ENCODE assay signal across 2 cellular contexts in the genomic region with DNA sequence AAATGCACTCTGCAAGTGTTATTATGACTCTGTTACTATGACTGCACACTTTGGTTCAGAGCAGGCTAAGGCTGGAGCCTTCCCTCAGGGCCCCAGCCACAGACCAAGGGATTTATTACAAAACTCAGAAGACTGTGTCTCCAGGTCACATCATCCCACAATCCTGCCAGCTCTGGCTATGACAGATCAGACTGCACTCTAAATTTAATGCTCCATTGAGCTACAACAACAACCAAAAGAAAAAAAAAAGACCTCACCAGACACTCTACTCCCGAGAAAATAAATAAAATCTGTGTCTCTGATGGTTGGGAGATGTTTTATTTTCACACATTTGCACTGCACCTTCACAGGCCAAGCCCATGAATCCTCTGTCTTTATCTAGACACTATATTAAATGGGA.
TF ChIP-seq lines count a peak whose summit lies in the region.

No MANE protein-coding gene starts in this region.

TF ChIP-seq in GM23338, 12 proteins besides CTCF, POLR2A, EP300 and RAD21 (continues in another document):
- no peak for TF ChIP-seq EZH2phosphoT487 (IDR thresholded peaks at IDR 0.05; ENCODE audit: unreplicated experiment)
- no peak for TF ChIP-seq ZNF114 (CRISPR knock-in tag; IDR thresholded peaks at IDR 0.05)
- no peak for TF ChIP-seq JUNB (IDR thresholded peaks at IDR 0.05; ENCODE audit: unreplicated experiment)
- TF ChIP-seq REST (IDR thresholded peaks at IDR 0.05; ENCODE audit: unreplicated experiment) = no peak
- no peak for TF ChIP-seq ZNF462 (CRISPR knock-in tag; IDR thresholded peaks at IDR 0.05)
- TF ChIP-seq EZH2 (IDR thresholded peaks at IDR 0.05; ENCODE audit: low read depth, unreplicated experiment) = no peak
- TF ChIP-seq, protein P1, sequence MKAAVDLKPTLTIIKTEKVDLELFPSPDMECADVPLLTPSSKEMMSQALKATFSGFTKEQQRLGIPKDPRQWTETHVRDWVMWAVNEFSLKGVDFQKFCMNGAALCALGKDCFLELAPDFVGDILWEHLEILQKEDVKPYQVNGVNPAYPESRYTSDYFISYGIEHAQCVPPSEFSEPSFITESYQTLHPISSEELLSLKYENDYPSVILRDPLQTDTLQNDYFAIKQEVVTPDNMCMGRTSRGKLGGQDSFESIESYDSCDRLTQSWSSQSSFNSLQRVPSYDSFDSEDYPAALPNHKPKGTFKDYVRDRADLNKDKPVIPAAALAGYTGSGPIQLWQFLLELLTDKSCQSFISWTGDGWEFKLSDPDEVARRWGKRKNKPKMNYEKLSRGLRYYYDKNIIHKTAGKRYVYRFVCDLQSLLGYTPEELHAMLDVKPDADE (IDR thresholded peaks at IDR 0.05) = no peak
- TF ChIP-seq POLR2AphosphoS5 (IDR thresholded peaks at IDR 0.05; ENCODE audit: low read depth) = no peak
- no peak for TF ChIP-seq STAT1 (IDR thresholded peaks at IDR 0.05; ENCODE audit: unreplicated experiment)
- TF ChIP-seq NANOG (IDR thresholded peaks at IDR 0.05; ENCODE audit: borderline replicate concordance) = no peak

TF ChIP-seq in endothelial cell of umbilical vein, 7 proteins besides CTCF, POLR2A, EP300 and RAD21:
- TF ChIP-seq FOS (IDR thresholded peaks at IDR 0.05; ENCODE audit: borderline replicate concordance, insufficient read depth, low read length) = no peak
- no peak for TF ChIP-seq GATA2 (IDR thresholded peaks at IDR 0.05; ENCODE audit: insufficient read depth, insufficient read length, low read depth, low read length)
- no peak for TF ChIP-seq JUN (IDR thresholded peaks at IDR 0.05; ENCODE audit: borderline replicate concordance, insufficient read depth, insufficient read length, low read depth)
- TF ChIP-seq, protein P2, sequence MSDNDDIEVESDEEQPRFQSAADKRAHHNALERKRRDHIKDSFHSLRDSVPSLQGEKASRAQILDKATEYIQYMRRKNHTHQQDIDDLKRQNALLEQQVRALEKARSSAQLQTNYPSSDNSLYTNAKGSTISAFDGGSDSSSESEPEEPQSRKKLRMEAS (IDR thresholded peaks at IDR 0.05; ENCODE audit: insufficient read depth, insufficient read length) = no peak
- no peak for TF ChIP-seq POLR2AphosphoS5 (IDR thresholded peaks at IDR 0.05; ENCODE audit: insufficient read depth, low read depth, low read length)
- no peak for TF ChIP-seq EZH2 (IDR thresholded peaks at IDR 0.05; ENCODE audit: borderline replicate concordance, low read depth, low read length, severe bottlenecking)
- no peak for TF ChIP-seq MYC (IDR thresholded peaks at IDR 0.05; ENCODE audit: low read depth, low read length)
